ENCODE assay signal across 8 cellular contexts in genomic region chr2:216115224-216115582, GRCh38. TPM values are rescaled to one million over a fixed set of nuclear protein-coding genes. Genes with fewer than 3 reads are reported as not detected.
DNase-seq lines count a peak whose midpoint lies in the region; ATAC-seq, FAIRE-seq and TF ChIP-seq lines count a peak whose summit lies in the region.

No MANE protein-coding gene starts in this region.

- H3K79me1 ChIP-seq in H1 (ENCODE audit: low read depth, low read length) = peaks cover 6% of the 10 kb centered on the region; the same call in 1 of the 2 replicates

- 70% methylated on average over 5 of the region's 5 CpGs; no CpG with 5 or more reads in 1 of the 2 experiments for WGBS in H1 (ENCODE audit: extremely low coverage in 1 of 2, insufficient coverage in 1 of 2, insufficient read length in 1 of 2, insufficient replicate concordance in 2 of 2, low coverage in 1 of 2, low lambda C conversion rate in 2 of 2, missing lambda C conversion rate in 1 of 2), 2 experiments

- peaks cover 0 to 10% of the 10 kb centered on the region in 2 experiments for H4K20me1 ChIP-seq in H1 (replicated peaks in 1 of 2; ENCODE audit: control insufficient read depth in 1 of 2, insufficient read depth in 2 of 2, low read length in 2 of 2)

- H2AK5ac ChIP-seq in H1 (ENCODE audit: low read depth, low read length) = peak overlapping the region; percentile 27; the same call in 1 of the 2 replicates

- H2BK5ac ChIP-seq in H1 (ENCODE audit: low read depth, low read length) = 0 out of 2 replicates have a peak overlapping the region, but pooled peaks have one; percentile 8

- peak overlapping the region; percentile 79 for H4K91ac ChIP-seq in H1 (replicated peaks; ENCODE audit: insufficient read length, low read length)

- H3K4me3 Mint-ChIP-seq in natural killer cell = peak overlapping the region; percentile 90

- no peak overlapping the region for H3K23ac ChIP-seq in H1 (ENCODE audit: insufficient read length)

- no peak overlapping the region for H3K14ac ChIP-seq in H1 (ENCODE audit: insufficient read length)

- TF ChIP-seq CTCF in Peyer's patch (IDR thresholded peaks at IDR 0.05) = no peak
- no peak for TF ChIP-seq CTCF in H1 (IDR thresholded peaks at IDR 0.05; ENCODE audit: control extremely low read depth in 1 of 3, insufficient read depth in 1 of 3, low read depth in 1 of 3, low read length in 3 of 3)
- TF ChIP-seq CTCF in natural killer cell (IDR thresholded peaks at IDR 0.05) = no peak

- H2BK15ac ChIP-seq in H1 (ENCODE audit: low read length) = no peak overlapping the region

- H4K5ac ChIP-seq in H1 (ENCODE audit: insufficient read length, low read depth, low read length) = peak overlapping the region; percentile 90

- peak overlapping the region; percentile 35 for H3K56ac ChIP-seq in H1 (replicated peaks; ENCODE audit: insufficient read length, low read depth, low read length)

- no peak for TF ChIP-seq EP300 in H1 (IDR thresholded peaks at IDR 0.05; ENCODE audit: borderline replicate concordance in 1 of 2, low read depth in 2 of 2, low read length in 2 of 2)

- TF ChIP-seq POLR2A in Peyer's patch (IDR thresholded peaks at IDR 0.05) (no peak), H1 (IDR thresholded peaks at IDR 0.05; ENCODE audit: control extremely low read depth in 1 of 2, low read depth in 2 of 2, low read length in 2 of 2) (no peak; a peak in 1 of 3 replicates)

- peaks cover 77 to 86% of the 10 kb centered on the region in 2 donors for H3K4me1 Mint-ChIP-seq in natural killer cell

- peak overlapping the region; percentile 28 to 60 (median 46) for H3K4me3 ChIP-seq in Peyer's patch
- peak overlapping the region in 3 of 4 experiments; percentile 17 to 56 (median 24); a peak in 4 of 8 replicates for H3K4me3 ChIP-seq in H1 (ENCODE audit: extremely low read depth in 1 of 4, insufficient read depth in 2 of 4, low read depth in 3 of 4, low read length in 4 of 4)

- intact Hi-C loops in Right ventricle myocardium superior (cut with DNase I) = no loop called here
- intact Hi-C loops in cardiac septum (cut with DNase I) = no loop called here
- intact Hi-C loops in natural killer cell (cut with micrococcal nuclease) = loop anchor here (2.0 kb wide), 1 partner anchor 298 kb away; the partner anchor contains the start of gene SMARCAL1

- H3K4me1 ChIP-seq in Peyer's patch = peaks cover 0 to 34% (median 2%) of the 10 kb centered on the region in 4 donors
- H3K4me1 ChIP-seq in H1 (replicated peaks in 1 of 4; ENCODE audit: control insufficient read depth in 3 of 4, insufficient read depth in 4 of 4, low read length in 3 of 4) = peaks cover 6 to 15% (median 10%) of the 10 kb centered on the region in 4 experiments; a peak in 6 of 7 replicates

- POLR2A ChIA-PET in H1 (lab: Charles Lee; ENCODE audit: partially characterized antibody) = interaction anchor here (0.9 to 8.5 kb wide), 13 partner anchors 8 to 63 kb away, joined by 3 to 73 read pairs (median 4); partner anchors contain the start of genes PECR and TMEM169

- H2BK120ac ChIP-seq in H1 (replicated peaks; ENCODE audit: low read depth, low read length) = peak overlapping the region; percentile 2

- no peak overlapping the region for H2AFZ ChIP-seq in H1 (ENCODE audit: low read length)

- H3K9ac ChIP-seq in H1 (replicated peaks in 1 of 4; ENCODE audit: extremely low read depth in 1 of 4, low read depth in 3 of 4, low read length in 3 of 4) = peak overlapping the region; percentile 79 to 90 (median 87)

- DNase-seq in Right ventricle myocardium superior (no peak), cardiac septum (ENCODE audit: low spot score) (no peak), Peyer's patch (no peak), H1 (ENCODE audit: low read depth in 1 of 2, low spot score in 2 of 2) (no peak), natural killer cell (no peak)

- FAIRE-seq in H1 (lab: Jason Lieb, UNC) = no peak

- H3K36me3 Mint-ChIP-seq in natural killer cell = peaks cover 49% of the 10 kb centered on the region

- H2BK20ac ChIP-seq in H1 (ENCODE audit: low read length) = no peak overlapping the region

- H3K4ac ChIP-seq in H1 (replicated peaks; ENCODE audit: insufficient read length, low read depth, low read length) = peak overlapping the region; percentile 80

- CTCF ChIA-PET in H1 (lab: Charles Lee; ENCODE audit: partially characterized antibody) = interaction anchor here (1.0 to 3.7 kb wide), 9 partner anchors 9 to 84 kb away, joined by 3 to 25 read pairs (median 4); no protein-coding TSS in a partner anchor

- H3K27ac ChIP-seq in Peyer's patch (peak overlapping the region; percentile 64 to 76 (median 70)), H1 (ENCODE audit: low read depth, low read length) (peak overlapping the region; percentile 92)

- peak overlapping the region; percentile 20; the same call in 1 of the 2 replicates for H2BK12ac ChIP-seq in H1 (ENCODE audit: low read depth, low read length)

- no peak for TF ChIP-seq RAD21 in H1 (IDR thresholded peaks at IDR 0.05 in 1 of 2, conservative IDR thresholded peaks at IDR 0.05 in 1 of 2; ENCODE audit: low read depth in 2 of 2, low read length in 2 of 2)

- H3K27me3 ChIP-seq in Peyer's patch (no peaks in the 10 kb centered on the region), H1 (replicated peaks in 1 of 4; ENCODE audit: control insufficient read depth in 3 of 4, extremely low read depth in 1 of 4, insufficient read depth in 3 of 4, low read length in 3 of 4) (no peaks in the 10 kb centered on the region)

- H3K27ac Mint-ChIP-seq in natural killer cell = peak overlapping the region; percentile 89 to 98

- peak overlapping the region; percentile 98; the same call in 1 of the 2 replicates for H4K8ac ChIP-seq in H1 (ENCODE audit: extremely low read depth, insufficient read depth, low read length)

- peak; percentile 44 for ATAC-seq in Right ventricle myocardium superior (ENCODE audit: poor library complexity)
- ATAC-seq in natural killer cell = peak in 1 of 3 donors; percentile 5
- ATAC-seq in HG02852 (IDR thresholded peaks at IDR 0.05; ENCODE audit: unreplicated experiment) = no peak
- ATAC-seq in GM21367 (IDR thresholded peaks at IDR 0.05; ENCODE audit: unreplicated experiment) = no peak
- ATAC-seq in GM19463 (IDR thresholded peaks at IDR 0.05; ENCODE audit: unreplicated experiment) = no peak

- peak overlapping the region; percentile 0 for H3K18ac ChIP-seq in H1 (ENCODE audit: extremely low read depth, low read length)

- H3K36me3 ChIP-seq in Peyer's patch (peaks cover 0 to 74% (median 0%) of the 10 kb centered on the region in 3 donors), H1 (ENCODE audit: control insufficient read depth in 2 of 4, insufficient read depth in 4 of 4, low read length in 3 of 4) (peaks cover 40 to 95% (median 73%) of the 10 kb centered on the region in 4 experiments)

- H3K27me3 Mint-ChIP-seq in natural killer cell (ENCODE audit: low read depth in 2 of 2) = no peaks in the 10 kb centered on the region

- H3K4me2 ChIP-seq in H1 (ENCODE audit: insufficient read depth in 1 of 2, low read depth in 2 of 2, low read length in 2 of 2) = peak overlapping the region; percentile 50 to 61

- no peaks in the 10 kb centered on the region for H3K9me3 Mint-ChIP-seq in natural killer cell

- H3K9me3 ChIP-seq in Peyer's patch (no peaks in the 10 kb centered on the region), H1 (ENCODE audit: insufficient read depth in 2 of 2, low read depth in 1 of 2, low read length in 1 of 2) (no peaks in the 10 kb centered on the region)

- H3K79me2 ChIP-seq in H1 (ENCODE audit: control insufficient read depth in 1 of 2, insufficient read depth in 2 of 2, low read length in 2 of 2) = peaks cover 24 to 85% of the 10 kb centered on the region in 2 experiments

- no peaks in the 10 kb centered on the region for H3K23me2 ChIP-seq in H1 (ENCODE audit: low read depth, low read length)

RNA-seq across cellular contexts. Expression of gene XRCC5, which starts 6.1 kb away (rescaled TPM):
- total RNA-seq in Right ventricle myocardium superior = 125 TPM
- total RNA-seq in cardiac septum = 107 TPM
- total RNA-seq in Peyer's patch = 100 to 1,000 TPM in 3 of 4 donors, 10 to 100 TPM in 1; 81.7 to 140 (median 111) TPM
- 597 and 644 TPM in 2 replicates for total RNA-seq in H1 (2021; fragmentation: NEBNext Ultra II Directional; extraction: Animal tissue kit (Norgen Biotek cat#: 25700))
- 244 and 308 TPM in 2 replicates for polyA plus RNA-seq in H1 (2011; rRNA removed)
- polyA plus RNA-seq in H1 (2011; cell fraction: cytosol; rRNA removed) = 269 TPM
- 298 TPM for polyA plus RNA-seq in H1 (2011; cell fraction: nucleus; rRNA removed)
- 375 to 610 TPM (median 456 TPM) in 4 replicates for polyA plus RNA-seq in H1 (2012, experiment 1 of 2)
- 36.0 TPM for polyA plus RNA-seq in H1 (2012, experiment 2 of 2)
- 317 TPM for polyA plus RNA-seq in H1 (2013, experiment 1 of 2)
- 314 TPM for polyA plus RNA-seq in H1 (2013, experiment 2 of 2)
- polyA minus RNA-seq in H1 (2011; rRNA and poly(A)+ RNA removed) = 1,761 and 2,919 TPM in 2 replicates
- polyA minus RNA-seq in H1 (2011; cell fraction: cytosol; rRNA and poly(A)+ RNA removed) = 272 TPM
- 631 TPM for polyA minus RNA-seq in H1 (2011; cell fraction: nucleus; rRNA and poly(A)+ RNA removed)
- 100 to 1,000 TPM; 188 to 220 (median 201) TPM for total RNA-seq in natural killer cell

RNA-seq across cellular contexts. Expression of gene TMEM169, which starts 33.5 kb away (rescaled TPM):
- total RNA-seq in Right ventricle myocardium superior (0.62 TPM), cardiac septum (0.22 TPM), Peyer's patch (1 to 10 TPM in 1 of 4 donors, not detected in 3; 1.6 TPM), natural killer cell (1 to 10 TPM in 1 of 3 donors, under 1 TPM in 2; 0.68 to 1.5 (median 0.98) TPM)
- 2.4 and 2.5 TPM in 2 replicates for total RNA-seq in H1 (2021; fragmentation: NEBNext Ultra II Directional; extraction: Animal tissue kit (Norgen Biotek cat#: 25700))
- 0.41 and 0.75 TPM in 2 replicates for polyA plus RNA-seq in H1 (2011; rRNA removed)
- polyA plus RNA-seq in H1 (2011; cell fraction: cytosol; rRNA removed) = 0.89 TPM
- polyA plus RNA-seq in H1 (2011; cell fraction: nucleus; rRNA removed) = 0.77 TPM
- 1.1 to 2.0 TPM (median 1.7 TPM) in 4 replicates for polyA plus RNA-seq in H1 (2012, experiment 1 of 2)
- polyA plus RNA-seq in H1 (2012, experiment 2 of 2) = 0.60 TPM
- polyA plus RNA-seq in H1 (2013, experiment 1 of 2) = 3.5 TPM
- polyA plus RNA-seq in H1 (2013, experiment 2 of 2) = 3.3 TPM
- polyA minus RNA-seq in H1 (2011; rRNA and poly(A)+ RNA removed) = 0.68 and 4.0 TPM in 2 replicates
- polyA minus RNA-seq in H1 (2011; cell fraction: cytosol; rRNA and poly(A)+ RNA removed) = 3.1 TPM
- 0.80 TPM for polyA minus RNA-seq in H1 (2011; cell fraction: nucleus; rRNA and poly(A)+ RNA removed)

RNA-seq across cellular contexts. Expression of gene PECR, which starts 33.6 kb away (rescaled TPM):
- total RNA-seq in Right ventricle myocardium superior = 6.0 TPM
- total RNA-seq in cardiac septum = 1.8 TPM
- 10 to 100 TPM; 44.6 to 85.6 (median 54.3) TPM for total RNA-seq in Peyer's patch
- total RNA-seq in H1 (2021; fragmentation: NEBNext Ultra II Directional; extraction: Animal tissue kit (Norgen Biotek cat#: 25700)) = 17.5 and 19.2 TPM in 2 replicates
- 15.3 and 15.9 TPM in 2 replicates for polyA plus RNA-seq in H1 (2011; rRNA removed)
- polyA plus RNA-seq in H1 (2011; cell fraction: cytosol; rRNA removed) = 15.0 TPM
- 25.3 TPM for polyA plus RNA-seq in H1 (2011; cell fraction: nucleus; rRNA removed)
- 17.2 to 20.7 TPM (median 17.4 TPM) in 4 replicates for polyA plus RNA-seq in H1 (2012, experiment 1 of 2)
- 11.2 TPM for polyA plus RNA-seq in H1 (2012, experiment 2 of 2)
- polyA plus RNA-seq in H1 (2013, experiment 1 of 2) = 9.3 TPM
- polyA plus RNA-seq in H1 (2013, experiment 2 of 2) = 8.6 TPM
- polyA minus RNA-seq in H1 (2011; rRNA and poly(A)+ RNA removed) = 28.2 and 53.7 TPM in 2 replicates
- polyA minus RNA-seq in H1 (2011; cell fraction: cytosol; rRNA and poly(A)+ RNA removed) = 12.9 TPM
- 27.9 TPM for polyA minus RNA-seq in H1 (2011; cell fraction: nucleus; rRNA and poly(A)+ RNA removed)
- 10 to 100 TPM; 15.4 to 25.7 (median 17.5) TPM for total RNA-seq in natural killer cell
